Comparison of ENCODE assay signal across 17 cellular contexts in genomic region chr17:79563237-79564013, GRCh38. TPM values are rescaled to one million over a fixed set of nuclear protein-coding genes. Genes with fewer than 3 reads are reported as not detected.
DNase-seq lines count a peak whose midpoint lies in the region; ATAC-seq and TF ChIP-seq lines count a peak whose summit lies in the region.
"Had no signal": no experiment of that assay in that cellular context is flagged by ENCODE, and none has a peak within 500 bp of the region (broad histone marks: within the 10 kb centered on the region; RNA-seq: fewer than 3 reads in every experiment).

No MANE protein-coding gene starts in this region.

- H3K27me3 Mint-ChIP-seq in stimulated activated naive CD8-positive, alpha-beta T cell treated with anti-CD3 and anti-CD28 coated beads, Interleukin-15, amount 100 ng/mL, for 72 hours = peaks cover 39% of the 10 kb centered on the region
- H3K27me3 Mint-ChIP-seq: CD4-positive, CD25-positive, alpha-beta regulatory T cell had no signal

- TF ChIP-seq CTCF in RWPE1 (conservative IDR thresholded peaks at IDR 0.05; ENCODE audit: low read depth) = no peak
- no peak for TF ChIP-seq CTCF in epithelial cell of esophagus (IDR thresholded peaks at IDR 0.05; ENCODE audit: insufficient read depth, low read depth, low read length, missing control alignments)

- H3K27ac Mint-ChIP-seq in stimulated activated naive CD8-positive, alpha-beta T cell treated with anti-CD3 and anti-CD28 coated beads, Interleukin-15, amount 100 ng/mL, for 72 hours = no peak overlapping the region
- H3K27ac Mint-ChIP-seq: activated naive CD4-positive, alpha-beta T cell treated with anti-CD3 and anti-CD28 coated beads, Interleukin-2, amount 10 ng/mL, durations not matched to agents 7 days and 5 days; CD4-positive, CD25-positive, alpha-beta regulatory T cell; T-helper 1 cell treated with Interleukin-12 subunit alpha and Interleukin-12 subunit beta and Interleukin-4 antibody, amounts not matched to agents 30 μg/mL and 1 μg/mL, for 36 hours had no signal

- intact Hi-C loops in posterior vena cava (cut with DNase I) = no loop called here

- CTCF ChIA-PET in RWPE1 (lab: Yijun Ruan, JAX) = no interaction called here

- no peak overlapping the region for H3K27ac ChIP-seq in RWPE1
- H3K27ac ChIP-seq: Peyer's patch had no signal

- no peaks in the 10 kb centered on the region for H3K4me1 Mint-ChIP-seq in stimulated activated naive CD8-positive, alpha-beta T cell treated with anti-CD3 and anti-CD28 coated beads, Interleukin-15, amount 100 ng/mL, for 72 hours
- H3K4me1 Mint-ChIP-seq: activated naive CD4-positive, alpha-beta T cell treated with anti-CD3 and anti-CD28 coated beads, Interleukin-2, amount 10 ng/mL, durations not matched to agents 7 days and 5 days; CD4-positive, CD25-positive, alpha-beta regulatory T cell had no signal

- DNase-seq in H4 (ENCODE audit: low spot score) (peak; percentile 37), RWPE1 (ENCODE audit: low spot score) (peak; percentile 17), epithelial cell of esophagus (ENCODE audit: low read depth) (peak; percentile 3), posterior vena cava (ENCODE audit: low spot score) (peak; percentile 54), DMS53 treated with DMSO at 0.1 percent for 48 hours (lab: John Stamatoyannopoulos, UW; ENCODE audit: unreplicated experiment) (no peak)
- DNase-seq in stimulated activated naive CD8-positive, alpha-beta T cell treated with anti-CD3 and anti-CD28 coated beads, Interleukin-15, amount 100 ng/mL, for 72 hours = no peak
- DNase-seq: activated CD4-positive, CD25-positive, alpha-beta regulatory T cell; activated naive CD4-positive, alpha-beta T cell treated with anti-CD3 and anti-CD28 coated beads, Interleukin-2, amount 10 ng/mL, durations not matched to agents 7 days and 5 days; CD4-positive, CD25-positive, alpha-beta regulatory T cell; left cardiac atrium; NCI-H187; NCI-H748 treated with DMSO at 0.1 percent for 48 hours; Peyer's patch had no signal

- POLR2A ChIA-PET in RWPE1 (lab: Yijun Ruan, JAX; ENCODE audit: low non-redundant PET) = no interaction called here

- no peak overlapping the region for H3K4me3 Mint-ChIP-seq in stimulated activated naive CD8-positive, alpha-beta T cell treated with anti-CD3 and anti-CD28 coated beads, Interleukin-15, amount 100 ng/mL, for 72 hours
- H3K4me3 Mint-ChIP-seq: activated naive CD4-positive, alpha-beta T cell treated with anti-CD3 and anti-CD28 coated beads, Interleukin-2, amount 10 ng/mL, durations not matched to agents 7 days and 5 days; CD4-positive, CD25-positive, alpha-beta regulatory T cell; T-helper 1 cell treated with Interleukin-12 subunit alpha and Interleukin-12 subunit beta and Interleukin-4 antibody, amounts not matched to agents 30 μg/mL and 1 μg/mL, for 36 hours had no signal

- H3K9me3 Mint-ChIP-seq in stimulated activated naive CD8-positive, alpha-beta T cell treated with anti-CD3 and anti-CD28 coated beads, Interleukin-15, amount 100 ng/mL, for 72 hours = no peaks in the 10 kb centered on the region
- H3K9me3 Mint-ChIP-seq: activated naive CD4-positive, alpha-beta T cell treated with anti-CD3 and anti-CD28 coated beads, Interleukin-2, amount 10 ng/mL, durations not matched to agents 7 days and 5 days; T-helper 1 cell treated with Interleukin-12 subunit alpha and Interleukin-12 subunit beta and Interleukin-4 antibody, amounts not matched to agents 30 μg/mL and 1 μg/mL, for 36 hours had no signal

- H3K4me3 ChIP-seq in epithelial cell of esophagus (ENCODE audit: low read length) = no peak overlapping the region
- H3K4me3 ChIP-seq: Peyer's patch had no signal

- no peak for ATAC-seq in GM19324 (IDR thresholded peaks at IDR 0.05; ENCODE audit: low FRiP score, unreplicated experiment)
- no peak for ATAC-seq in HG02852 (IDR thresholded peaks at IDR 0.05; ENCODE audit: unreplicated experiment)
- ATAC-seq in stimulated activated naive CD8-positive, alpha-beta T cell treated with anti-CD3 and anti-CD28 coated beads, Interleukin-15, amount 100 ng/mL, for 72 hours = no peak
- ATAC-seq: left cardiac atrium had no signal

RNA-seq across cellular contexts. Expression of gene RBFOX3, which starts 47.4 kb away (rescaled TPM):
- total RNA-seq in H4 (2014; rRNA removed; shearing (Covaris generic)) = 0.10 TPM in 1 of 2 replicates, not detected in the other
- 10 to 100 TPM in 1 of 2 donors, 1 to 10 TPM in 1; 7.1 to 21.6 TPM for total RNA-seq in posterior vena cava
- total RNA-seq: cardiac septum; CD4-positive, CD25-positive, alpha-beta regulatory T cell; left cardiac atrium had no signal

Comparison
In these comparisons a context has a peak if more than half of its experiments do, and no peak if none do; other contexts are left out.
1. DNase-seq: peak in H4 (single experiment), RWPE1 (single experiment), epithelial cell of esophagus (single experiment) and posterior vena cava (single experiment); none in stimulated activated naive CD8-positive, alpha-beta T cell treated with anti-CD3 and anti-CD28 coated beads, Interleukin-15, amount 100 ng/mL, for 72 hours (0 of 2) and DMS53 treated with DMSO at 0.1 percent for 48 hours (single experiment).